Comparison of ENCODE assay signal across 13 cellular contexts in the genomic region with DNA sequence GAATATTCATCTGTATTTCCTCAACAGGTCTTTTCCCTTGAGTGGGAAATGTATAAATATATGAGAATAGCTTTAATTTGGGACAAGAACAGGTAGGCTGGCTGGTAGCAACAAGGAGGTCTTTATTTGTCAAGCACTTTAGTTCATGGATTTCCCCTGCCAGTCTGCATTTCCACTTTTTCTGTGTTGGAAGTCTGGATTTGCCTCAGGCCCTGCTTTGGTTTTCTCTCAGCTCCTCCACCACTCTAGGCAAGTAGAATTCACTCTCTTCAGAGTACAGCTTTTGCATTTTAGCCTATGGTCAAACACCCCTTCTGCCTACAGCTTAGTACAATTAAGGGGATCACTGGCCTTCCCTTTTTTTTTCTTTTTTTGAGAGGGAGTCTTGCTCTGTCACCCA. TPM values are rescaled to one million over a fixed set of nuclear protein-coding genes. Genes with fewer than 3 reads are reported as not detected.
DNase-seq lines count a peak whose midpoint lies in the region; TF ChIP-seq lines count a peak whose summit lies in the region.
"Had no signal": no experiment of that assay in that cellular context is flagged by ENCODE, and none has a peak within 500 bp of the region (broad histone marks: within the 10 kb centered on the region; RNA-seq: fewer than 3 reads in every experiment).

No MANE protein-coding gene starts in this region.

- no peaks in the 10 kb centered on the region for H3K9me3 ChIP-seq in smooth muscle cell (replicated peaks; ENCODE audit: low read depth)

- no peaks in the 10 kb centered on the region for H3F3A ChIP-seq in smooth muscle cell (ENCODE audit: low read depth)

- H3K36me3 ChIP-seq in smooth muscle cell (ENCODE audit: low read depth) = peaks cover 9% of the 10 kb centered on the region

- TF ChIP-seq CTCF in CD14-positive monocyte (IDR thresholded peaks at IDR 0.05) (no peak), osteocyte (IDR thresholded peaks at IDR 0.05) (no peak), smooth muscle cell (IDR thresholded peaks at IDR 0.05; ENCODE audit: borderline replicate concordance, insufficient read depth, poor library complexity, severe bottlenecking) (no peak)

- intact Hi-C loops in CD14-positive monocyte (cut with micrococcal nuclease) = no loop called here
- intact Hi-C loops in activated CD4-positive, alpha-beta T cell treated with anti-CD3 and anti-CD28 coated beads, Interleukin-2, amount 10 ng/mL, durations not matched to agents 24 days and 14 days (cut with micrococcal nuclease) = no loop called here

- no peaks in the 10 kb centered on the region for H3K27me3 ChIP-seq in smooth muscle cell (ENCODE audit: low read depth)
- H3K27me3 ChIP-seq: BLaER1 treated with 17β-estradiol and CSF1 and Interleukin-3, amounts not matched to agents 10 nM and 100 nM had no signal

- H3K4me3 Mint-ChIP-seq in CD14-positive monocyte (no peak overlapping the region), osteocyte (ENCODE audit: unreplicated experiment) (no peak overlapping the region)
- no peak overlapping the region for H3K4me3 Mint-ChIP-seq in activated CD4-positive, alpha-beta T cell treated with anti-CD3 and anti-CD28 coated beads, Interleukin-2, amount 10 ng/mL, durations not matched to agents 24 days and 14 days
- H3K4me3 Mint-ChIP-seq: CD4-positive, alpha-beta T cell had no signal

- H3K4me1 Mint-ChIP-seq in CD14-positive monocyte (no peaks in the 10 kb centered on the region), osteocyte (ENCODE audit: unreplicated experiment) (peaks cover 23% of the 10 kb centered on the region)
- H3K4me1 Mint-ChIP-seq in activated CD4-positive, alpha-beta T cell treated with anti-CD3 and anti-CD28 coated beads, Interleukin-2, amount 10 ng/mL, durations not matched to agents 24 days and 14 days = peaks cover 2% of the 10 kb centered on the region

- no peak overlapping the region for H3K27ac ChIP-seq in smooth muscle cell (ENCODE audit: low read depth)
- H3K27ac ChIP-seq: 22Rv1; BLaER1 treated with 17β-estradiol and CSF1 and Interleukin-3, amounts not matched to agents 10 nM and 100 nM had no signal

- no peaks in the 10 kb centered on the region for H3K27me3 Mint-ChIP-seq in CD14-positive monocyte (ENCODE audit: low read depth in 3 of 3)
- H3K27me3 Mint-ChIP-seq in osteocyte (ENCODE audit: unreplicated experiment) = no peaks in the 10 kb centered on the region
- H3K27me3 Mint-ChIP-seq in activated CD4-positive, alpha-beta T cell treated with anti-CD3 and anti-CD28 coated beads, Interleukin-2, amount 10 ng/mL, durations not matched to agents 24 days and 14 days = no peaks in the 10 kb centered on the region
- H3K27me3 Mint-ChIP-seq: CD4-positive, alpha-beta T cell had no signal

- H2AFZ ChIP-seq in smooth muscle cell (ENCODE audit: low read depth) = no peak overlapping the region

- no peak overlapping the region for H3K4me2 ChIP-seq in smooth muscle cell
- H3K4me2 ChIP-seq: BLaER1 treated with 17β-estradiol and CSF1 and Interleukin-3, amounts not matched to agents 10 nM and 100 nM had no signal

- H3K4me1 ChIP-seq in smooth muscle cell (ENCODE audit: low read depth) = no peaks in the 10 kb centered on the region
- H3K4me1 ChIP-seq: BLaER1 treated with 17β-estradiol and CSF1 and Interleukin-3, amounts not matched to agents 10 nM and 100 nM had no signal

- peaks cover 10% of the 10 kb centered on the region for H4K20me1 ChIP-seq in smooth muscle cell (ENCODE audit: low read depth)

- H3K79me2 ChIP-seq in smooth muscle cell (ENCODE audit: low read depth) = peaks cover 27% of the 10 kb centered on the region

- H3K9me3 Mint-ChIP-seq in CD14-positive monocyte = peaks cover 10 to 18% (median 14%) of the 10 kb centered on the region in 7 donors
- no peaks in the 10 kb centered on the region for H3K9me3 Mint-ChIP-seq in osteocyte (ENCODE audit: unreplicated experiment)
- peaks cover 4% of the 10 kb centered on the region for H3K9me3 Mint-ChIP-seq in activated CD4-positive, alpha-beta T cell treated with anti-CD3 and anti-CD28 coated beads, Interleukin-2, amount 10 ng/mL, durations not matched to agents 24 days and 14 days
- H3K9me3 Mint-ChIP-seq: CD4-positive, alpha-beta T cell had no signal

- DNase-seq in CD14-positive monocyte (ENCODE audit: low spot score) (no peak), MV-4-11 (lab: John Stamatoyannopoulos, UW) (peak; percentile 19), islet precursor cell (peak; percentile 65), osteocyte (ENCODE audit: extremely low spot score, unreplicated experiment) (no peak), smooth muscle cell (lab: John Stamatoyannopoulos, UW; ENCODE audit: unreplicated experiment) (no peak), RKO (ENCODE audit: low spot score) (no peak)
- DNase-seq in activated CD4-positive, alpha-beta T cell treated with anti-CD3 and anti-CD28 coated beads, Interleukin-2, amount 10 ng/mL, durations not matched to agents 24 days and 14 days = no peak
- DNase-seq: AML-193; CD4-positive, alpha-beta T cell; DMS79 had no signal

- peak overlapping the region in 4 of 7 donors; percentile 20 to 72 (median 34) for H3K27ac Mint-ChIP-seq in CD14-positive monocyte
- H3K27ac Mint-ChIP-seq in osteocyte (ENCODE audit: unreplicated experiment) = peak overlapping the region; percentile 34
- no peak overlapping the region for H3K27ac Mint-ChIP-seq in activated CD4-positive, alpha-beta T cell treated with anti-CD3 and anti-CD28 coated beads, Interleukin-2, amount 10 ng/mL, durations not matched to agents 24 days and 14 days
- H3K27ac Mint-ChIP-seq: CD4-positive, alpha-beta T cell had no signal

- H3K36me3 Mint-ChIP-seq in CD14-positive monocyte (peaks cover 20 to 29% of the 10 kb centered on the region in 2 donors), osteocyte (ENCODE audit: unreplicated experiment) (peaks cover 12% of the 10 kb centered on the region)
- H3K36me3 Mint-ChIP-seq in activated CD4-positive, alpha-beta T cell treated with anti-CD3 and anti-CD28 coated beads, Interleukin-2, amount 10 ng/mL, durations not matched to agents 24 days and 14 days (ENCODE audit: low read depth) = peaks cover 18% of the 10 kb centered on the region

- H3K4me3 ChIP-seq in smooth muscle cell = no peak overlapping the region
- H3K4me3 ChIP-seq: BLaER1 treated with 17β-estradiol and CSF1 and Interleukin-3, amounts not matched to agents 10 nM and 100 nM; K562 had no signal

- H3K9ac ChIP-seq in smooth muscle cell (ENCODE audit: low read depth) = no peak overlapping the region
- H3K9ac ChIP-seq: BLaER1 treated with 17β-estradiol and CSF1 and Interleukin-3, amounts not matched to agents 10 nM and 100 nM had no signal

RNA-seq across cellular contexts. Expression of gene QSER1, which starts 57.1 kb away (rescaled TPM):
- polyA plus RNA-seq in CD14-positive monocyte = 1 to 10 TPM; 1.1 to 2.5 TPM
- total RNA-seq in osteocyte = 29.2 and 32.4 TPM in 2 replicates
- total RNA-seq in smooth muscle cell = 31.6 and 37.6 TPM in 2 replicates
- polyA plus RNA-seq in smooth muscle cell = 4.1 and 5.8 TPM in 2 replicates
- 18.9 TPM in 2 replicates for total RNA-seq in activated CD4-positive, alpha-beta T cell treated with anti-CD3 and anti-CD28 coated beads, Interleukin-2, amount 10 ng/mL, durations not matched to agents 24 days and 14 days

Comparison
In these comparisons a context has a peak if more than half of its experiments do, and no peak if none do; other contexts are left out.
1. DNase-seq: peak in MV-4-11 (single experiment) and islet precursor cell (single experiment); none in CD14-positive monocyte (single experiment), osteocyte (single experiment), smooth muscle cell (single experiment), activated CD4-positive, alpha-beta T cell treated with anti-CD3 and anti-CD28 coated beads, Interleukin-2, amount 10 ng/mL, durations not matched to agents 24 days and 14 days (single experiment) and RKO (single experiment).